In genomic region chr18:35826477-35826876, GRCh38 we compare ENCODE assay signal across 19 cellular contexts.
DNase-seq lines count a peak whose midpoint lies in the region; ATAC-seq, FAIRE-seq and TF ChIP-seq lines count a peak whose summit lies in the region.
"Had no signal": no experiment of that assay in that cellular context is flagged by ENCODE, and none has a peak within 500 bp of the region (broad histone marks: within the 10 kb centered on the region; RNA-seq: fewer than 3 reads in every experiment).

No MANE protein-coding gene starts in this region.

- in situ Hi-C loops in GM12878 (cut with MboI), result no loop called here

- peaks cover 4% of the 10 kb centered on the region; the same call in 1 of the 2 replicates for H3K9me3 ChIP-seq in HUES6 (ENCODE audit: control insufficient read depth, insufficient read depth, low read depth, low read length)
- H3K9me3 ChIP-seq in GM12878 (replicated peaks; ENCODE audit: control insufficient read depth, insufficient read depth, low read length), result no peaks in the 10 kb centered on the region; the same call in 2 of the 3 replicates
- H3K9me3 ChIP-seq in iPS-18a (ENCODE audit: control insufficient read depth, low read depth, low read length), result no peaks in the 10 kb centered on the region
- H3K9me3 ChIP-seq: A549, Caco-2 had no signal

- TF ChIP-seq EP300 in GM12878 (IDR thresholded peaks at IDR 0.05; ENCODE audit: borderline replicate concordance in 1 of 2, control insufficient read depth in 1 of 2, low read depth in 2 of 2, low read length in 2 of 2), result no peak

- H3K9ac ChIP-seq in HUES6 (ENCODE audit: low read length) (peak overlapping the region; percentile 71), GM12878 (ENCODE audit: control insufficient read depth, insufficient read depth, low read length) (no peak overlapping the region), iPS-18a (ENCODE audit: low read length) (no peak overlapping the region)
- H3K9ac ChIP-seq: KMS-11 had no signal

- POLR2A ChIA-PET in GM12878 (lab: Charles Lee), result no interaction called here

- no peak for ATAC-seq in GM12878
- ATAC-seq: A549, HCT116 had no signal

- TF ChIP-seq POLR2A in GM12891 (IDR thresholded peaks at IDR 0.05; ENCODE audit: low read depth, low read length), result no peak
- TF ChIP-seq POLR2A in GM12878 (IDR thresholded peaks at IDR 0.05; ENCODE audit: low read depth, low read length), result no peak

- RAD21 ChIA-PET in GM12878 (lab: Charles Lee; ENCODE audit: unreplicated experiment), result no interaction called here

- H3K4me3 ChIP-seq in HUES6 (ENCODE audit: low read depth, low read length), result no peak overlapping the region
- H3K4me3 ChIP-seq in GM12878, result no peak overlapping the region
- no peak overlapping the region for H3K4me3 ChIP-seq in iPS-18a (ENCODE audit: low read length)
- H3K4me3 ChIP-seq: A549 had no signal

- FAIRE-seq in GM12891 (lab: Jason Lieb, UNC) (no peak), GM12878 (lab: Jason Lieb, UNC) (no peak)
- FAIRE-seq: A549, G401.6 had no signal

- H3K36me3 ChIP-seq in HUES6 (ENCODE audit: control insufficient read depth, insufficient read depth, low read length), result no peaks in the 10 kb centered on the region
- H3K36me3 ChIP-seq in GM12878 (ENCODE audit: control insufficient read depth in 2 of 2, insufficient read depth in 2 of 2, low read length in 1 of 2), result no peaks in the 10 kb centered on the region
- H3K36me3 ChIP-seq in iPS-18a (ENCODE audit: control insufficient read depth, low read depth, low read length), result no peaks in the 10 kb centered on the region

- H3K4me1 ChIP-seq in HUES6 (ENCODE audit: control insufficient read depth, insufficient read depth, low read length) (peaks cover 43% of the 10 kb centered on the region), GM12878 (ENCODE audit: control insufficient read depth, insufficient read depth, low read length) (no peaks in the 10 kb centered on the region), iPS-18a (ENCODE audit: control insufficient read depth, low read depth, low read length) (peaks cover 32% of the 10 kb centered on the region)
- H3K4me1 ChIP-seq: A549, Caco-2 had no signal

- H3K4me2 ChIP-seq in GM12878 (ENCODE audit: control insufficient read depth, insufficient read depth), result no peak overlapping the region
- H3K4me2 ChIP-seq: A549, KMS-11 had no signal

- TF ChIP-seq RAD21 in GM12878 (IDR thresholded peaks at IDR 0.05; ENCODE audit: insufficient read depth, low read depth, low read length), result no peak

- H4K20me1 ChIP-seq in GM12878 (ENCODE audit: control insufficient read depth, insufficient read depth), result no peaks in the 10 kb centered on the region

- no peak overlapping the region for H2AFZ ChIP-seq in GM12878 (ENCODE audit: control insufficient read depth, low read depth, low read length)

- intact Hi-C loops in GM12878 (cut with micrococcal nuclease; ENCODE audit: unreplicated experiment), result no loop called here

- peak overlapping the region; percentile 97 for H3K27ac ChIP-seq in HUES6 (ENCODE audit: low read depth, low read length)
- H3K27ac ChIP-seq in GM12878 (ENCODE audit: control insufficient read depth, insufficient read depth), result no peak overlapping the region
- H3K27ac ChIP-seq in iPS-18a (ENCODE audit: low read length), result peak overlapping the region; percentile 80
- H3K27ac ChIP-seq: A549, KMS-11 had no signal

- 0% methylated on average over 1 of the region's 1 CpG for WGBS in GM12878 (ENCODE audit: insufficient coverage, insufficient replicate concordance, low lambda C conversion rate, missing lambda C conversion rate)

- no peaks in the 10 kb centered on the region for H3K27me3 ChIP-seq in HUES6 (ENCODE audit: control insufficient read depth, insufficient read depth, low read length)
- H3K27me3 ChIP-seq in GM12878 (replicated peaks in 1 of 2; ENCODE audit: control insufficient read depth in 2 of 2, insufficient read depth in 2 of 2, low read length in 1 of 2), result no peaks in the 10 kb centered on the region
- H3K27me3 ChIP-seq in iPS-18a (ENCODE audit: control insufficient read depth, insufficient read depth, low read length), result no peaks in the 10 kb centered on the region

- CTCF ChIA-PET in GM12878 (lab: Yijun Ruan, JAX), result interaction anchor here (0.6 to 1.5 kb wide), 2 partner anchors 11 to 77 kb away, joined by 3 to 7 read pairs; no protein-coding TSS in a partner anchor

- no peaks in the 10 kb centered on the region for H3K79me2 ChIP-seq in GM12878 (ENCODE audit: control insufficient read depth, insufficient read depth, low read length)

- SMC1A ChIA-PET in GM12878 (lab: Charles Lee; ENCODE audit: uncharacterized antibody, unreplicated experiment), result no interaction called here

- BruUV-seq in GM12878 (replicated peaks; lab: Mats Ljungman, UMichigan), result no TSS peak

- DNase-seq in GM12891 (ENCODE audit: insufficient read length, low spot score), result no peak
- DNase-seq in GM12878 (ENCODE audit: low read depth, low spot score), result no peak
- no peak for DNase-seq in activated CD4-positive, alpha-beta T cell treated with anti-CD3 and anti-CD28 coated beads for 48 hours
- DNase-seq in NCI-H2227 treated with DMSO at 0.1 percent for 48 hours (lab: John Stamatoyannopoulos, UW), result no peak
- DNase-seq in NCI-H1417 (lab: John Stamatoyannopoulos, UW), result no peak
- DNase-seq: Caco-2; CD4-positive, alpha-beta T cell; NCI-H1436 treated with DMSO at 0.1 percent for 48 hours; NCI-H2029 treated with DMSO at 0.1 percent for 48 hours; NCI-H510A; NCI-H748 treated with DMSO at 0.1 percent for 48 hours; NK-92 treated with Interleukin-12 subunit alpha and Interleukin-12 subunit beta, amount 100 ng/mL, for 24 hours; SHP77 treated with DMSO at 0.1 percent for 48 hours had no signal

- TF ChIP-seq CTCF in GM12878 (IDR thresholded peaks at IDR 0.05 in 2 of 3, conservative IDR thresholded peaks at IDR 0.05 in 1 of 3; ENCODE audit: control insufficient read depth in 2 of 3, extremely low read depth in 1 of 3, insufficient read depth in 1 of 3, low read depth in 3 of 3, low read length in 3 of 3), result no peak

TF ChIP-seq in GM12891, 5 proteins besides CTCF, POLR2A, EP300 and RAD21:
- TF ChIP-seq POU2F2 (IDR thresholded peaks at IDR 0.05; ENCODE audit: low read depth, low read length), result no peak
- peak; percentile 57 for TF ChIP-seq SPI1 (IDR thresholded peaks at IDR 0.05; ENCODE audit: low read depth, low read length)

TF ChIP-seq in GM12878, 131 proteins besides CTCF, POLR2A, EP300 and RAD21:
- TF ChIP-seq MEF2B (IDR thresholded peaks at IDR 0.05; ENCODE audit: partially characterized antibody, poor library complexity, severe bottlenecking), result no peak
- peak; percentile 46; the same call in 1 of the 2 replicates for TF ChIP-seq SPI1 (IDR thresholded peaks at IDR 0.05; ENCODE audit: borderline replicate concordance, insufficient read depth, low read depth, low read length)
